In the genomic region with DNA sequence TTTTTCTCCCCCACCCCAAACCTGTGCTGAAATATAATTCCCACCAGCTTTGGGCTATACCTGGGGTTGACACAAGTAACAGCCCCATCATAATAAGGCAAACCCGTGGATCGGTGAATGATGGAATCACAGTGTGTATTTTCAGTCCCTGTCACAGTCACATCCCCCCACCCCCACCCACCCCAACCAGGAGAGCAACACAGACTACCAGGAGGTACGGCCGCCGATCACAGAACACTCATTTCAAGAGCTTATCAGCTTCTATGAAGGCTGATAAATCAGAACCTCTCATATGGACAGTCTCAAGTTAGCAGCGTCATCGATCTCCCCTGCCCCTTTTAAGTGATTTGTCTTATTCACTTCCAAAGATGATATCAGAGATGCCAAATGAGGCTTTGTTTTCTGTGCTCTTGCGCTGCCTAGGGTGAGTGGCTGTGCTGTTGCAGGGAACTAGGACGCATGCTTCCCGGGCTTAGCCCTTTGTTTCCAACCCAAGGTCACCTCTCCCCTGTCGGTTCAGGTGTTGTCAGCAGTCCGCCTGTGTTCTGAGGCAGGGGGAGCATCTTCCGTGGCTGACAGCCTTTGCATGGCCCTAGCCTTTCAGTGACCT, we compare ENCODE assay signal across 23 cellular contexts. TPM values are rescaled to one million over a fixed set of nuclear protein-coding genes. Genes with fewer than 3 reads are reported as not detected.
A peak's percentile ranks its signal among the peaks of the same experiment; 100 is the strongest.
DNase-seq lines count a peak whose midpoint lies in the region.
"Had no signal": no experiment of that assay in that cellular context is flagged by ENCODE, and none has a peak within 500 bp of the region (broad histone marks: within the 10 kb centered on the region; RNA-seq: fewer than 3 reads in every experiment).

No MANE protein-coding gene starts in this region.

- H3K27ac ChIP-seq in angular gyrus (ENCODE audit: low read depth, low read length) (peak overlapping the region; percentile 86), mesenchymal stem cell (ENCODE audit: low read length, poor library complexity, severe bottlenecking) (no peak overlapping the region)
- H3K27ac ChIP-seq: prostate gland, WERI-Rb-1 had no signal

- H3K4me1 ChIP-seq in mesenchymal stem cell (ENCODE audit: control insufficient read depth, insufficient read depth, low read depth, low read length) = peaks cover 3% of the 10 kb centered on the region

- H3K27me3 ChIP-seq in mesenchymal stem cell (ENCODE audit: control insufficient read depth in 1 of 2, insufficient read depth in 1 of 2, low read length in 2 of 2) = no peaks in the 10 kb centered on the region

- DNase-seq in Ammon's horn (ENCODE audit: low spot score) (peak; percentile 46), NCI-H146 treated with DMSO at 0.1 percent for 48 hours (lab: John Stamatoyannopoulos, UW; ENCODE audit: unreplicated experiment) (peak; percentile 49), mesenchymal stem cell (no peak), NCI-H2029 treated with DMSO at 0.1 percent for 48 hours (lab: John Stamatoyannopoulos, UW) (no peak), H4 (ENCODE audit: low spot score) (no peak)
- DNase-seq in stimulated activated CD4-positive, alpha-beta T cell treated with anti-CD3 and anti-CD28 coated beads, Interleukin-2, amount 100 ng/mL, for 48 hours = no peak
- DNase-seq in activated CD8-positive, alpha-beta memory T cell treated with anti-CD3 and anti-CD28 coated beads, Interleukin-2, amount 50 U/mL, for 48 hours = no peak
- DNase-seq: activated CD8-positive, alpha-beta T cell treated with anti-CD3 and anti-CD28 coated beads for 36 hours; activated naive CD4-positive, alpha-beta T cell treated with anti-CD3 and anti-CD28 coated beads, Interleukin-2, amount 50 U/mL, for 16 hours; activated T-cell treated with anti-CD3 and anti-CD28 coated beads, Interleukin-2, amount 50 U/mL, for 24 hours; GF-D8; kidney; natural killer cell; NCI-H1930; NCI-H748 treated with DMSO at 0.1 percent for 48 hours; SHP77 treated with DMSO at 0.1 percent for 48 hours; stimulated activated CD4-positive, alpha-beta T cell treated with anti-CD3 and anti-CD28 coated beads, Interleukin-4, amount 100 ng/mL, for 4 hours; T-helper 17 cell; WERI-Rb-1 had no signal

- H2BK12ac ChIP-seq in mesenchymal stem cell (ENCODE audit: low read length in 2 of 2) = peak overlapping the region in 1 of 2 experiments; percentile 12

- no peak overlapping the region for H3K23ac ChIP-seq in mesenchymal stem cell (ENCODE audit: low read length in 2 of 2)

- no peaks in the 10 kb centered on the region for H3K36me3 ChIP-seq in mesenchymal stem cell (ENCODE audit: control insufficient read depth in 1 of 2, insufficient read depth in 2 of 2, low read depth in 1 of 2, low read length in 2 of 2)
- H3K36me3 ChIP-seq: prostate gland, WERI-Rb-1 had no signal

- H3K9me3 ChIP-seq in mesenchymal stem cell (ENCODE audit: control insufficient read depth, low read length) = no peaks in the 10 kb centered on the region
- H3K9me3 ChIP-seq: prostate gland had no signal

- H2BK5ac ChIP-seq in mesenchymal stem cell (ENCODE audit: low read depth, low read length, poor library complexity, severe bottlenecking) = no peak overlapping the region

- H3K18ac ChIP-seq in mesenchymal stem cell (ENCODE audit: low read depth in 1 of 2, low read length in 2 of 2) = no peak overlapping the region

- H4K91ac ChIP-seq in mesenchymal stem cell (ENCODE audit: low read length) = no peak overlapping the region

- no peak overlapping the region for H3K14ac ChIP-seq in mesenchymal stem cell (ENCODE audit: low read length in 2 of 2)

- H3K4me3 ChIP-seq in mesenchymal stem cell (ENCODE audit: insufficient read depth in 1 of 2, low read depth in 1 of 2, low read length in 2 of 2) = no peak overlapping the region
- H3K4me3 ChIP-seq: prostate gland, skin epidermis had no signal

- no peak overlapping the region for H2BK120ac ChIP-seq in mesenchymal stem cell (ENCODE audit: low read depth, low read length)

- H2BK15ac ChIP-seq in mesenchymal stem cell (ENCODE audit: low read depth, poor library complexity, severe bottlenecking) = no peak overlapping the region

- no peak overlapping the region for H3K4me2 ChIP-seq in mesenchymal stem cell (ENCODE audit: low read length, poor library complexity, severe bottlenecking)

- peak overlapping the region; percentile 30 for H3K9ac ChIP-seq in mesenchymal stem cell (ENCODE audit: low read length)

- 86% methylated on average over 13 of the region's 13 CpGs for WGBS in mesenchymal stem cell

- no peak overlapping the region for H2AFZ ChIP-seq in mesenchymal stem cell (ENCODE audit: low read depth, low read length)

- no peaks in the 10 kb centered on the region for H3K79me1 ChIP-seq in mesenchymal stem cell (replicated peaks; ENCODE audit: low read length, poor library complexity, severe bottlenecking)

- no peak overlapping the region for H2AK5ac ChIP-seq in mesenchymal stem cell (ENCODE audit: low read length, severe bottlenecking)

- no peak overlapping the region for H4K8ac ChIP-seq in mesenchymal stem cell (ENCODE audit: low read length)

- H3K4ac ChIP-seq in mesenchymal stem cell (ENCODE audit: low read depth in 1 of 2, low read length in 2 of 2) = no peak overlapping the region

RNA-seq across cellular contexts. Expression of a gene that starts 26.8 kb away (rescaled TPM):
- 0.06 TPM for polyA plus RNA-seq in mesenchymal stem cell (2013, experiment 1 of 2)
- 0.05 TPM for polyA plus RNA-seq in mesenchymal stem cell (2013, experiment 2 of 2)
- total RNA-seq in H4 (2014; rRNA removed; shearing (Covaris generic)) = not detected in 2 replicates
- polyA plus RNA-seq: IMR-90 had no signal

Comparison
In these comparisons a context has a peak if more than half of its experiments do, and no peak if none do; other contexts are left out.
1. DNase-seq: peak in Ammon's horn (single experiment) and NCI-H146 treated with DMSO at 0.1 percent for 48 hours (single experiment); none in mesenchymal stem cell (single experiment), NCI-H2029 treated with DMSO at 0.1 percent for 48 hours (single experiment), stimulated activated CD4-positive, alpha-beta T cell treated with anti-CD3 and anti-CD28 coated beads, Interleukin-2, amount 100 ng/mL, for 48 hours (0 of 2), activated CD8-positive, alpha-beta memory T cell treated with anti-CD3 and anti-CD28 coated beads, Interleukin-2, amount 50 U/mL, for 48 hours (single experiment) and H4 (single experiment).